Comparison of ENCODE assay signal across 1 cellular context in the genomic region with DNA sequence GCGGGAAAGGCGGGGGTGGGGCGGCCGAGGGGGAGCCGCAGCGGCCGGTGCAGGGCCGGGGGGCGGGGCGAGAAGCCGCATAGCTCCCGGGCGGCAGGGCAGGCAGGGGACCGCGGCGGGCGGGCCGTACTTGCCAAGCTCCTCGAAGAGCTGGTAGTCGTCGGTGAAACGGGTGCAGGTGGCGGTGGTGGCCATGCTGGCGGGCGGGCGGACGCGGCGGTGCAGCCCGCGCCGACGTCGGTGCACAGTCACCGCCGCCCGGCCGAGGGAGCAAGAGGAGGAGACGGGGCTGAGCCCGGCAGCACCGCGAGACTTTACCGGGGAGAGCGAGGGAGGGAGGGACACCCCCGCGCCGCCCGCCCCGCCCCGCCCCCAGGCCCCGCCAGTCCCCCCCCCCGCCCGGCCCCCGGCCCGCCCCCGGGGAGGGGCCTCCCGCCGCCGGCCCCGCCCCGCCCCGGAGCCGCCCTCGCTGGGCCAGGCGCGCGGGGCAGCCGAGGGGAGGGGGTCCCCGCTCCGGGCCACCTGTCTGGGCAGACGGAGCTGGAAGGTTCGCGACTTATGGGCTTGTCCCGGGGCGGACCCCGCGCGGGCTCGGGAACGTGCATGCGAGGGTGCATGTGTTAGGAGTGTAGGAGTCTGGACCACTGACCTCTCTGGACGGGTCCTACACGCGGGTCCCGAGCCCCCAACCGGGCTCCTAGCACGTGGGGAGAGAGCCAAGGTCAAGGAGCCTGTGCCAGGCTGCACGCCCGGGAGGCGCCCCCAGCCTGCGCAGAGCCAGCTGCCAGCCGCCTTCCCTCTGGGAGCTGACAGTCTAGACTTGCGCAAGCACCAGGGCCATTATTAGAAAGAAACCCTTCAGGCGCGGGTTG.
TF ChIP-seq lines count a peak whose summit lies in the region.

A gene (minus strand): TSS at position 289 of the 872 bp plus-strand sequence. CDS start 94 bp downstream, at position 195.

TF ChIP-seq in HepG2, 621 proteins besides CTCF, POLR2A, EP300 and RAD21 (continued from another document and continues in another):
- TF ChIP-seq, protein P1, sequence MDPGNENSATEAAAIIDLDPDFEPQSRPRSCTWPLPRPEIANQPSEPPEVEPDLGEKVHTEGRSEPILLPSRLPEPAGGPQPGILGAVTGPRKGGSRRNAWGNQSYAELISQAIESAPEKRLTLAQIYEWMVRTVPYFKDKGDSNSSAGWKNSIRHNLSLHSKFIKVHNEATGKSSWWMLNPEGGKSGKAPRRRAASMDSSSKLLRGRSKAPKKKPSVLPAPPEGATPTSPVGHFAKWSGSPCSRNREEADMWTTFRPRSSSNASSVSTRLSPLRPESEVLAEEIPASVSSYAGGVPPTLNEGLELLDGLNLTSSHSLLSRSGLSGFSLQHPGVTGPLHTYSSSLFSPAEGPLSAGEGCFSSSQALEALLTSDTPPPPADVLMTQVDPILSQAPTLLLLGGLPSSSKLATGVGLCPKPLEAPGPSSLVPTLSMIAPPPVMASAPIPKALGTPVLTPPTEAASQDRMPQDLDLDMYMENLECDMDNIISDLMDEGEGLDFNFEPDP (CRISPR knock-in tag; conservative IDR thresholded peaks at IDR 0.05) = no peak
- 0 out of 2 replicates have a peak, but pooled peaks have one; percentile 23 for TF ChIP-seq KMT2A (CRISPR knock-in tag; IDR thresholded peaks at IDR 0.05)
- TF ChIP-seq KDM2A (CRISPR knock-in tag; IDR thresholded peaks at IDR 0.05; ENCODE audit: borderline replicate concordance, low read depth) = no peak
- TF ChIP-seq ZNF547 (CRISPR knock-in tag; IDR thresholded peaks at IDR 0.05) = peak; percentile 49; the same call in 1 of the 2 replicates
- peak; percentile 52; the same call in 1 of the 3 replicates for TF ChIP-seq MXI1 (IDR thresholded peaks at IDR 0.05; ENCODE audit: borderline replicate concordance, low read depth, low read length)
- TF ChIP-seq, protein P2, sequence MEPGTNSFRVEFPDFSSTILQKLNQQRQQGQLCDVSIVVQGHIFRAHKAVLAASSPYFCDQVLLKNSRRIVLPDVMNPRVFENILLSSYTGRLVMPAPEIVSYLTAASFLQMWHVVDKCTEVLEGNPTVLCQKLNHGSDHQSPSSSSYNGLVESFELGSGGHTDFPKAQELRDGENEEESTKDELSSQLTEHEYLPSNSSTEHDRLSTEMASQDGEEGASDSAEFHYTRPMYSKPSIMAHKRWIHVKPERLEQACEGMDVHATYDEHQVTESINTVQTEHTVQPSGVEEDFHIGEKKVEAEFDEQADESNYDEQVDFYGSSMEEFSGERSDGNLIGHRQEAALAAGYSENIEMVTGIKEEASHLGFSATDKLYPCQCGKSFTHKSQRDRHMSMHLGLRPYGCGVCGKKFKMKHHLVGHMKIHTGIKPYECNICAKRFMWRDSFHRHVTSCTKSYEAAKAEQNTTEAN (CRISPR knock-in tag; conservative IDR thresholded peaks at IDR 0.05) = no peak
- 0 out of 2 replicates have a peak, but pooled peaks have one; percentile 9 for TF ChIP-seq RXRB (CRISPR knock-in tag; IDR thresholded peaks at IDR 0.05; ENCODE audit: borderline replicate concordance)
- no peak for TF ChIP-seq ZNF773 (CRISPR knock-in tag; IDR thresholded peaks at IDR 0.05; ENCODE audit: borderline replicate concordance)
- TF ChIP-seq, protein P3, sequence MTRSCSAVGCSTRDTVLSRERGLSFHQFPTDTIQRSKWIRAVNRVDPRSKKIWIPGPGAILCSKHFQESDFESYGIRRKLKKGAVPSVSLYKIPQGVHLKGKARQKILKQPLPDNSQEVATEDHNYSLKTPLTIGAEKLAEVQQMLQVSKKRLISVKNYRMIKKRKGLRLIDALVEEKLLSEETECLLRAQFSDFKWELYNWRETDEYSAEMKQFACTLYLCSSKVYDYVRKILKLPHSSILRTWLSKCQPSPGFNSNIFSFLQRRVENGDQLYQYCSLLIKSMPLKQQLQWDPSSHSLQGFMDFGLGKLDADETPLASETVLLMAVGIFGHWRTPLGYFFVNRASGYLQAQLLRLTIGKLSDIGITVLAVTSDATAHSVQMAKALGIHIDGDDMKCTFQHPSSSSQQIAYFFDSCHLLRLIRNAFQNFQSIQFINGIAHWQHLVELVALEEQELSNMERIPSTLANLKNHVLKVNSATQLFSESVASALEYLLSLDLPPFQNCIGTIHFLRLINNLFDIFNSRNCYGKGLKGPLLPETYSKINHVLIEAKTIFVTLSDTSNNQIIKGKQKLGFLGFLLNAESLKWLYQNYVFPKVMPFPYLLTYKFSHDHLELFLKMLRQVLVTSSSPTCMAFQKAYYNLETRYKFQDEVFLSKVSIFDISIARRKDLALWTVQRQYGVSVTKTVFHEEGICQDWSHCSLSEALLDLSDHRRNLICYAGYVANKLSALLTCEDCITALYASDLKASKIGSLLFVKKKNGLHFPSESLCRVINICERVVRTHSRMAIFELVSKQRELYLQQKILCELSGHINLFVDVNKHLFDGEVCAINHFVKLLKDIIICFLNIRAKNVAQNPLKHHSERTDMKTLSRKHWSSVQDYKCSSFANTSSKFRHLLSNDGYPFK (CRISPR knock-in tag; IDR thresholded peaks at IDR 0.05; ENCODE audit: borderline replicate concordance) = no peak
- TF ChIP-seq ZNF678 (CRISPR knock-in tag; IDR thresholded peaks at IDR 0.05) = no peak
- TF ChIP-seq ZNF333 (CRISPR knock-in tag; IDR thresholded peaks at IDR 0.05; ENCODE audit: borderline replicate concordance) = no peak
- TF ChIP-seq, protein P4, sequence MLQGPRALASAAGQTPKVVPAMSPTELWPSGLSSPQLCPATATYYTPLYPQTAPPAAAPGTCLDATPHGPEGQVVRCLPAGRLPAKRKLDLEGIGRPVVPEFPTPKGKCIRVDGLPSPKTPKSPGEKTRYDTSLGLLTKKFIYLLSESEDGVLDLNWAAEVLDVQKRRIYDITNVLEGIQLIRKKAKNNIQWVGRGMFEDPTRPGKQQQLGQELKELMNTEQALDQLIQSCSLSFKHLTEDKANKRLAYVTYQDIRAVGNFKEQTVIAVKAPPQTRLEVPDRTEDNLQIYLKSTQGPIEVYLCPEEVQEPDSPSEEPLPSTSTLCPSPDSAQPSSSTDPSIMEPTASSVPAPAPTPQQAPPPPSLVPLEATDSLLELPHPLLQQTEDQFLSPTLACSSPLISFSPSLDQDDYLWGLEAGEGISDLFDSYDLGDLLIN (CRISPR knock-in tag; IDR thresholded peaks at IDR 0.05; ENCODE audit: borderline replicate concordance) = no peak
- TF ChIP-seq REXO4 (CRISPR knock-in tag; IDR thresholded peaks at IDR 0.05; ENCODE audit: borderline replicate concordance) = no peak
- TF ChIP-seq, protein P5, sequence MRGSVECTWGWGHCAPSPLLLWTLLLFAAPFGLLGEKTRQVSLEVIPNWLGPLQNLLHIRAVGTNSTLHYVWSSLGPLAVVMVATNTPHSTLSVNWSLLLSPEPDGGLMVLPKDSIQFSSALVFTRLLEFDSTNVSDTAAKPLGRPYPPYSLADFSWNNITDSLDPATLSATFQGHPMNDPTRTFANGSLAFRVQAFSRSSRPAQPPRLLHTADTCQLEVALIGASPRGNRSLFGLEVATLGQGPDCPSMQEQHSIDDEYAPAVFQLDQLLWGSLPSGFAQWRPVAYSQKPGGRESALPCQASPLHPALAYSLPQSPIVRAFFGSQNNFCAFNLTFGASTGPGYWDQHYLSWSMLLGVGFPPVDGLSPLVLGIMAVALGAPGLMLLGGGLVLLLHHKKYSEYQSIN (CRISPR knock-in tag; IDR thresholded peaks at IDR 0.05; ENCODE audit: borderline replicate concordance) = no peak
- no peak; the same call in 1 of the 2 replicates for TF ChIP-seq ZNF558 (CRISPR knock-in tag; IDR thresholded peaks at IDR 0.05; ENCODE audit: borderline replicate concordance)
- no peak for TF ChIP-seq ZNF180 (CRISPR knock-in tag; IDR thresholded peaks at IDR 0.05; ENCODE audit: borderline replicate concordance, low read depth)
- no peak for TF ChIP-seq ZNF670 (CRISPR knock-in tag; IDR thresholded peaks at IDR 0.05; ENCODE audit: borderline replicate concordance)
- TF ChIP-seq REPIN1 (CRISPR knock-in tag; IDR thresholded peaks at IDR 0.05; ENCODE audit: borderline replicate concordance, low read depth) = no peak
- TF ChIP-seq ZNF672 (CRISPR knock-in tag; IDR thresholded peaks at IDR 0.05) = no peak
- TF ChIP-seq, protein P6, sequence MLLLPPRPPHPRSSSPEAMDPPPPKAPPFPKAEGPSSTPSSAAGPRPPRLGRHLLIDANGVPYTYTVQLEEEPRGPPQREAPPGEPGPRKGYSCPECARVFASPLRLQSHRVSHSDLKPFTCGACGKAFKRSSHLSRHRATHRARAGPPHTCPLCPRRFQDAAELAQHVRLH (CRISPR knock-in tag; IDR thresholded peaks at IDR 0.05; ENCODE audit: borderline replicate concordance, low read depth) = no peak
- TF ChIP-seq, protein P7, sequence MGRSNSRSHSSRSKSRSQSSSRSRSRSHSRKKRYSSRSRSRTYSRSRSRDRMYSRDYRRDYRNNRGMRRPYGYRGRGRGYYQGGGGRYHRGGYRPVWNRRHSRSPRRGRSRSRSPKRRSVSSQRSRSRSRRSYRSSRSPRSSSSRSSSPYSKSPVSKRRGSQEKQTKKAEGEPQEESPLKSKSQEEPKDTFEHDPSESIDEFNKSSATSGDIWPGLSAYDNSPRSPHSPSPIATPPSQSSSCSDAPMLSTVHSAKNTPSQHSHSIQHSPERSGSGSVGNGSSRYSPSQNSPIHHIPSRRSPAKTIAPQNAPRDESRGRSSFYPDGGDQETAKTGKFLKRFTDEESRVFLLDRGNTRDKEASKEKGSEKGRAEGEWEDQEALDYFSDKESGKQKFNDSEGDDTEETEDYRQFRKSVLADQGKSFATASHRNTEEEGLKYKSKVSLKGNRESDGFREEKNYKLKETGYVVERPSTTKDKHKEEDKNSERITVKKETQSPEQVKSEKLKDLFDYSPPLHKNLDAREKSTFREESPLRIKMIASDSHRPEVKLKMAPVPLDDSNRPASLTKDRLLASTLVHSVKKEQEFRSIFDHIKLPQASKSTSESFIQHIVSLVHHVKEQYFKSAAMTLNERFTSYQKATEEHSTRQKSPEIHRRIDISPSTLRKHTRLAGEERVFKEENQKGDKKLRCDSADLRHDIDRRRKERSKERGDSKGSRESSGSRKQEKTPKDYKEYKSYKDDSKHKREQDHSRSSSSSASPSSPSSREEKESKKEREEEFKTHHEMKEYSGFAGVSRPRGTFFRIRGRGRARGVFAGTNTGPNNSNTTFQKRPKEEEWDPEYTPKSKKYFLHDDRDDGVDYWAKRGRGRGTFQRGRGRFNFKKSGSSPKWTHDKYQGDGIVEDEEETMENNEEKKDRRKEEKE (IDR thresholded peaks at IDR 0.05) = no peak
- no peak for TF ChIP-seq ZNF331 (CRISPR knock-in tag; IDR thresholded peaks at IDR 0.05)
- TF ChIP-seq KLF13 (CRISPR knock-in tag; IDR thresholded peaks at IDR 0.05) = no peak
- TF ChIP-seq PLRG1 (conservative IDR thresholded peaks at IDR 0.05) = no peak
- TF ChIP-seq BHLHE40 (IDR thresholded peaks at IDR 0.05; ENCODE audit: low read length) = no peak
- no peak for TF ChIP-seq SIN3A (IDR thresholded peaks at IDR 0.05; ENCODE audit: borderline replicate concordance, low read depth, low read length)
- no peak for TF ChIP-seq ZFP36 (IDR thresholded peaks at IDR 0.05; ENCODE audit: borderline replicate concordance, low read depth, low read length, partially characterized antibody)
- peak; percentile 56; the same call in 1 of the 2 replicates for TF ChIP-seq YEATS4 (CRISPR knock-in tag; IDR thresholded peaks at IDR 0.05; ENCODE audit: borderline replicate concordance)
- TF ChIP-seq ZBTB7A (CRISPR knock-in tag; IDR thresholded peaks at IDR 0.05) = no peak
- TF ChIP-seq, protein P8, sequence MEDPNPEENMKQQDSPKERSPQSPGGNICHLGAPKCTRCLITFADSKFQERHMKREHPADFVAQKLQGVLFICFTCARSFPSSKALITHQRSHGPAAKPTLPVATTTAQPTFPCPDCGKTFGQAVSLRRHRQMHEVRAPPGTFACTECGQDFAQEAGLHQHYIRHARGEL (CRISPR knock-in tag; IDR thresholded peaks at IDR 0.05) = no peak
- TF ChIP-seq FOXP1 (IDR thresholded peaks at IDR 0.05) = no peak
- no peak for TF ChIP-seq FOXP1 (CRISPR knock-in tag; IDR thresholded peaks at IDR 0.05)
- no peak for TF ChIP-seq ZC3H4 (CRISPR knock-in tag; IDR thresholded peaks at IDR 0.05; ENCODE audit: borderline replicate concordance)
- TF ChIP-seq SMAD3 (CRISPR knock-in tag; IDR thresholded peaks at IDR 0.05) = no peak
- TF ChIP-seq, protein P9, sequence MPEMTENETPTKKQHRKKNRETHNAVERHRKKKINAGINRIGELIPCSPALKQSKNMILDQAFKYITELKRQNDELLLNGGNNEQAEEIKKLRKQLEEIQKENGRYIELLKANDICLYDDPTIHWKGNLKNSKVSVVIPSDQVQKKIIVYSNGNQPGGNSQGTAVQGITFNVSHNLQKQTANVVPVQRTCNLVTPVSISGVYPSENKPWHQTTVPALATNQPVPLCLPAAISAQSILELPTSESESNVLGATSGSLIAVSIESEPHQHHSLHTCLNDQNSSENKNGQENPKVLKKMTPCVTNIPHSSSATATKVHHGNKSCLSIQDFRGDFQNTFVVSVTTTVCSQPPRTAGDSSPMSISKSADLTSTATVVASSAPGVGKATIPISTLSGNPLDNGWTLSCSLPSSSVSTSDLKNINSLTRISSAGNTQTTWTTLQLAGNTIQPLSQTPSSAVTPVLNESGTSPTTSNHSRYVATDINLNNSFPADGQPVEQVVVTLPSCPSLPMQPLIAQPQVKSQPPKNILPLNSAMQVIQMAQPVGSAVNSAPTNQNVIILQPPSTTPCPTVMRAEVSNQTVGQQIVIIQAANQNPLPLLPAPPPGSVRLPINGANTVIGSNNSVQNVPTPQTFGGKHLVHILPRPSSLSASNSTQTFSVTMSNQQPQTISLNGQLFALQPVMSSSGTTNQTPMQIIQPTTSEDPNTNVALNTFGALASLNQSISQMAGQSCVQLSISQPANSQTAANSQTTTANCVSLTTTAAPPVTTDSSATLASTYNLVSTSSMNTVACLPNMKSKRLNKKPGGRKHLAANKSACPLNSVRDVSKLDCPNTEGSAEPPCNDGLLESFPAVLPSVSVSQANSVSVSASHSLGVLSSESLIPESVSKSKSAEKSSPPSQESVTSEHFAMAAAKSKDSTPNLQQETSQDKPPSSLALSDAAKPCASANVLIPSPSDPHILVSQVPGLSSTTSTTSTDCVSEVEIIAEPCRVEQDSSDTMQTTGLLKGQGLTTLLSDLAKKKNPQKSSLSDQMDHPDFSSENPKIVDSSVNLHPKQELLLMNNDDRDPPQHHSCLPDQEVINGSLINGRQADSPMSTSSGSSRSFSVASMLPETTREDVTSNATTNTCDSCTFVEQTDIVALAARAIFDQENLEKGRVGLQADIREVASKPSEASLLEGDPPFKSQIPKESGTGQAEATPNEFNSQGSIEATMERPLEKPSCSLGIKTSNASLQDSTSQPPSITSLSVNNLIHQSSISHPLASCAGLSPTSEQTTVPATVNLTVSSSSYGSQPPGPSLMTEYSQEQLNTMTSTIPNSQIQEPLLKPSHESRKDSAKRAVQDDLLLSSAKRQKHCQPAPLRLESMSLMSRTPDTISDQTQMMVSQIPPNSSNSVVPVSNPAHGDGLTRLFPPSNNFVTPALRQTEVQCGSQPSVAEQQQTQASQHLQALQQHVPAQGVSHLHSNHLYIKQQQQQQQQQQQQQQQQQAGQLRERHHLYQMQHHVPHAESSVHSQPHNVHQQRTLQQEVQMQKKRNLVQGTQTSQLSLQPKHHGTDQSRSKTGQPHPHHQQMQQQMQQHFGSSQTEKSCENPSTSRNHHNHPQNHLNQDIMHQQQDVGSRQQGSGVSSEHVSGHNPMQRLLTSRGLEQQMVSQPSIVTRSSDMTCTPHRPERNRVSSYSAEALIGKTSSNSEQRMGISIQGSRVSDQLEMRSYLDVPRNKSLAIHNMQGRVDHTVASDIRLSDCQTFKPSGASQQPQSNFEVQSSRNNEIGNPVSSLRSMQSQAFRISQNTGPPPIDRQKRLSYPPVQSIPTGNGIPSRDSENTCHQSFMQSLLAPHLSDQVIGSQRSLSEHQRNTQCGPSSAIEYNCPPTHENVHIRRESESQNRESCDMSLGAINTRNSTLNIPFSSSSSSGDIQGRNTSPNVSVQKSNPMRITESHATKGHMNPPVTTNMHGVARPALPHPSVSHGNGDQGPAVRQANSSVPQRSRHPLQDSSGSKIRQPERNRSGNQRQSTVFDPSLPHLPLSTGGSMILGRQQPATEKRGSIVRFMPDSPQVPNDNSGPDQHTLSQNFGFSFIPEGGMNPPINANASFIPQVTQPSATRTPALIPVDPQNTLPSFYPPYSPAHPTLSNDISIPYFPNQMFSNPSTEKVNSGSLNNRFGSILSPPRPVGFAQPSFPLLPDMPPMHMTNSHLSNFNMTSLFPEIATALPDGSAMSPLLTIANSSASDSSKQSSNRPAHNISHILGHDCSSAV (CRISPR knock-in tag; IDR thresholded peaks at IDR 0.05; ENCODE audit: borderline replicate concordance) = no peak
